12 cellular contexts compared by ENCODE assay signal in the genomic region with DNA sequence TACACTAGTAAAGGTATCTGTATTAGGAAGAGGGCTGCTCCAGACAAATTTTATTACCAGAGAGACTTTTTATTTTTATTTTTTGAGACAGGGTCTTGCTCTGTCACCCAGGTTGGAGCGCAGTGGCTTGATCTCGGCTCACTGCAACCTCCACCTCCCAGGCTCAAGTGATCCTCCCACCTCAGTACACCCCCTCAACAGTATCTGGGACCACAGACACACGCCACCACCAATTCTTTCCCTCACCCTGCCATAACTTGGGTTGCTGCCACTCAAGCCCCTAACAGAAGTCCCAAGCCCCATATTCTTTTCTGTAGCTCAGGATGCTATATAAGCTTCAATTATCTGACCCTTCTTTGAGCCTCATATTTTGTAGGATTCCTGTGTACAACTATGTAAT. TPM values are rescaled to one million over a fixed set of nuclear protein-coding genes. Genes with fewer than 3 reads are reported as not detected.
A peak's percentile ranks its signal among the peaks of the same experiment; 100 is the strongest.
DNase-seq lines count a peak whose midpoint lies in the region; ATAC-seq and TF ChIP-seq lines count a peak whose summit lies in the region.
"Had no signal": no experiment of that assay in that cellular context is flagged by ENCODE, and none has a peak within 500 bp of the region (broad histone marks: within the 10 kb centered on the region; RNA-seq: fewer than 3 reads in every experiment).

No MANE protein-coding gene starts in this region.

- H2AFZ ChIP-seq in OCI-LY7 (ENCODE audit: low read length) = no peak overlapping the region

- no peak for ATAC-seq in CD4-positive, CD25-positive, alpha-beta regulatory T cell (ENCODE audit: low read depth in 2 of 2)
- ATAC-seq in GM21447 (IDR thresholded peaks at IDR 0.05; ENCODE audit: unreplicated experiment) = no peak

- peaks cover 34 to 99% (median 87%) of the 10 kb centered on the region in 4 donors for H3K4me1 Mint-ChIP-seq in CD4-positive, CD25-positive, alpha-beta regulatory T cell
- H3K4me1 Mint-ChIP-seq in chondrocyte (ENCODE audit: low read depth) = peaks cover 96% of the 10 kb centered on the region
- H3K4me1 Mint-ChIP-seq in progenitor cell of endocrine pancreas (ENCODE audit: low read depth) = peaks cover 77% of the 10 kb centered on the region

- peaks cover 7% of the 10 kb centered on the region for H3K36me3 ChIP-seq in CD4-positive, CD25-positive, alpha-beta regulatory T cell (ENCODE audit: control insufficient read depth, insufficient read depth, low read length)
- peaks cover 93% of the 10 kb centered on the region for H3K36me3 ChIP-seq in OCI-LY7 (ENCODE audit: insufficient read depth, low read length)

- H3K27me3 ChIP-seq in CD4-positive, CD25-positive, alpha-beta regulatory T cell (ENCODE audit: control insufficient read depth, insufficient read depth, low read length) = no peaks in the 10 kb centered on the region

- no peaks in the 10 kb centered on the region for H3K9me2 ChIP-seq in OCI-LY7 (ENCODE audit: insufficient read depth, low read length)

- BruUV-seq in OCI-LY7 (replicated peaks; lab: Mats Ljungman, UMichigan) = no TSS peak

- POLR2A ChIA-PET in OCI-LY7 (lab: Charles Lee) = interaction anchor here (0.5 to 3.0 kb wide), 5 partner anchors 12 to 636 kb away, joined by 3 to 22 read pairs (median 5); no protein-coding TSS in a partner anchor

- H3K27ac Mint-ChIP-seq in CD4-positive, CD25-positive, alpha-beta regulatory T cell = peak overlapping the region; percentile 22 to 89 (median 75)
- peak overlapping the region; percentile 90 for H3K27ac Mint-ChIP-seq in chondrocyte (ENCODE audit: unreplicated experiment)
- peak overlapping the region; percentile 70 for H3K27ac Mint-ChIP-seq in progenitor cell of endocrine pancreas

- TF ChIP-seq CTCF in OCI-LY7 (conservative IDR thresholded peaks at IDR 0.05; ENCODE audit: low read length) = no peak
- no peak for TF ChIP-seq CTCF in chondrocyte (IDR thresholded peaks at IDR 0.05)
- TF ChIP-seq CTCF in progenitor cell of endocrine pancreas (IDR thresholded peaks at IDR 0.05; ENCODE audit: unreplicated experiment) = no peak

- peak overlapping the region; percentile 45 for H3K27ac ChIP-seq in CD4-positive, CD25-positive, alpha-beta regulatory T cell (ENCODE audit: insufficient read depth, low read length, poor library complexity, severe bottlenecking)
- no peak overlapping the region for H3K27ac ChIP-seq in OCI-LY7 (ENCODE audit: low read depth, low read length, poor library complexity, severe bottlenecking)

- intact Hi-C loops in OCI-LY7 (cut with micrococcal nuclease; ENCODE audit: unreplicated experiment) = no loop called here

- peaks cover 25% of the 10 kb centered on the region; the same call in 1 of the 2 replicates for H4K20me1 ChIP-seq in OCI-LY7 (ENCODE audit: insufficient read depth, low read length)

- H3K27me3 Mint-ChIP-seq in CD4-positive, CD25-positive, alpha-beta regulatory T cell = no peaks in the 10 kb centered on the region
- no peaks in the 10 kb centered on the region for H3K27me3 Mint-ChIP-seq in chondrocyte (ENCODE audit: low read depth)
- no peaks in the 10 kb centered on the region for H3K27me3 Mint-ChIP-seq in progenitor cell of endocrine pancreas

- H3K79me2 ChIP-seq in OCI-LY7 (ENCODE audit: insufficient read depth, low read depth, low read length) = peaks cover 97% of the 10 kb centered on the region

- H3K36me3 Mint-ChIP-seq in CD4-positive, CD25-positive, alpha-beta regulatory T cell = peaks cover 37% of the 10 kb centered on the region
- H3K36me3 Mint-ChIP-seq in chondrocyte (ENCODE audit: low read depth) (peaks cover 39% of the 10 kb centered on the region), progenitor cell of endocrine pancreas (ENCODE audit: insufficient read depth) (peaks cover 44% of the 10 kb centered on the region)

- H3K9me3 Mint-ChIP-seq in CD4-positive, CD25-positive, alpha-beta regulatory T cell = no peaks in the 10 kb centered on the region
- H3K9me3 Mint-ChIP-seq in chondrocyte (ENCODE audit: low read depth) = no peaks in the 10 kb centered on the region
- H3K9me3 Mint-ChIP-seq in progenitor cell of endocrine pancreas (ENCODE audit: low read depth) = no peaks in the 10 kb centered on the region

- peaks cover 94% of the 10 kb centered on the region for H3K4me1 ChIP-seq in CD4-positive, CD25-positive, alpha-beta regulatory T cell (ENCODE audit: control insufficient read depth, insufficient read depth, low read length, poor library complexity, severe bottlenecking)
- peaks cover 90% of the 10 kb centered on the region for H3K4me1 ChIP-seq in OCI-LY7 (ENCODE audit: insufficient read depth, low read length, poor library complexity, severe bottlenecking)

- peak overlapping the region; percentile 31 to 96 (median 70) for H3K4me3 Mint-ChIP-seq in CD4-positive, CD25-positive, alpha-beta regulatory T cell
- H3K4me3 Mint-ChIP-seq in chondrocyte (ENCODE audit: unreplicated experiment) (no peak overlapping the region), progenitor cell of endocrine pancreas (ENCODE audit: low read depth) (no peak overlapping the region)

- DNase-seq in CD4-positive, CD25-positive, alpha-beta regulatory T cell = no peak
- DNase-seq in OCI-LY7 (ENCODE audit: low spot score) = no peak
- no peak for DNase-seq in chondrocyte (ENCODE audit: low spot score)
- no peak for DNase-seq in progenitor cell of endocrine pancreas (ENCODE audit: low spot score, unreplicated experiment)
- no peak for DNase-seq in stimulated activated CD8-positive, alpha-beta memory T cell treated with anti-CD3 and anti-CD28 coated beads, Interleukin-4, amount 100 ng/mL, for 48 hours
- DNase-seq in NCI-H1048 (lab: John Stamatoyannopoulos, UW) = no peak
- no peak for DNase-seq in NCI-H226
- DNase-seq: activated gamma-delta T cell treated with Interleukin-2 at 50 U/mL for 16 hours; DMS79 treated with DMSO at 0.1 percent for 48 hours; NCI-H2171; stimulated activated CD4-positive, alpha-beta T cell treated with anti-CD3 and anti-CD28 coated beads, Interleukin-15, amount 100 ng/mL, for 24 hours had no signal

- CTCF ChIA-PET in OCI-LY7 (lab: Charles Lee; ENCODE audit: unreplicated experiment) = no interaction called here

- H3K4me2 ChIP-seq in OCI-LY7 (ENCODE audit: low read length) = peak overlapping the region; percentile 70

- no peaks in the 10 kb centered on the region for H3K9me3 ChIP-seq in CD4-positive, CD25-positive, alpha-beta regulatory T cell (ENCODE audit: control insufficient read depth in 2 of 2, low read length in 2 of 2)
- H3K9me3 ChIP-seq in OCI-LY7 (ENCODE audit: low read length) = no peaks in the 10 kb centered on the region

- H3K4me3 ChIP-seq in CD4-positive, CD25-positive, alpha-beta regulatory T cell (ENCODE audit: low read depth, low read length) = peak overlapping the region; percentile 77
- H3K4me3 ChIP-seq in OCI-LY7 (ENCODE audit: low read depth, low read length, poor library complexity, severe bottlenecking) = no peak overlapping the region

RNA-seq across cellular contexts. Expression of a gene that starts 6.9 kb away (rescaled TPM):
- total RNA-seq in CD4-positive, CD25-positive, alpha-beta regulatory T cell = 38.1 TPM
- polyA plus RNA-seq in CD4-positive, CD25-positive, alpha-beta regulatory T cell = 10 to 100 TPM; 15.5 to 19.6 (median 17.3) TPM
- total RNA-seq in OCI-LY7 (2014; rRNA removed; shearing (Covaris generic)) = 83.2 and 88.8 TPM in 2 replicates
- total RNA-seq in OCI-LY7 (2022) (64.2 and 71.5 TPM in 2 replicates), chondrocyte (55.9 to 96.1 TPM (median 90.7 TPM) in 3 replicates), progenitor cell of endocrine pancreas (130 and 136 TPM in 2 replicates)

RNA-seq across cellular contexts. Expression of a gene that starts 23.3 kb away (rescaled TPM):
- total RNA-seq in CD4-positive, CD25-positive, alpha-beta regulatory T cell = 5.4 TPM
- polyA plus RNA-seq in CD4-positive, CD25-positive, alpha-beta regulatory T cell = 1 to 10 TPM; 3.1 to 6.3 (median 3.8) TPM
- total RNA-seq in OCI-LY7 (2014; rRNA removed; shearing (Covaris generic)) = 121 and 134 TPM in 2 replicates
- total RNA-seq in OCI-LY7 (2022) (173 and 183 TPM in 2 replicates), chondrocyte (20.2 to 51.0 TPM (median 49.6 TPM) in 3 replicates), progenitor cell of endocrine pancreas (71.9 and 77.0 TPM in 2 replicates)

Comparison
In these comparisons a context has a peak if more than half of its experiments do, and no peak if none do; other contexts are left out.
1. H3K4me3 Mint-ChIP-seq: peak in CD4-positive, CD25-positive, alpha-beta regulatory T cell (4 of 4); none in chondrocyte (single experiment) and progenitor cell of endocrine pancreas (single experiment).
2. Peak in every context shown above with its lines, with median percentiles within 50 percentile points of each other: H3K27ac Mint-ChIP-seq.